ENCODE assay signal across 2 cellular contexts in genomic region chr9:28332648-28333047, GRCh38.
TF ChIP-seq lines count a peak whose summit lies in the region.

No MANE protein-coding gene starts in this region.

TF ChIP-seq in GM23338, 12 proteins besides CTCF, POLR2A, EP300 and RAD21 (continued from another document):
- TF ChIP-seq ZNF462 (CRISPR knock-in tag; IDR thresholded peaks at IDR 0.05) (no peak), EZH2 (IDR thresholded peaks at IDR 0.05; ENCODE audit: low read depth, unreplicated experiment) (no peak), STAT1 (IDR thresholded peaks at IDR 0.05; ENCODE audit: unreplicated experiment) (no peak), CREB1 (CRISPR knock-in tag; IDR thresholded peaks at IDR 0.05; ENCODE audit: low read depth) (no peak), ZNF114 (CRISPR knock-in tag; IDR thresholded peaks at IDR 0.05) (no peak), ZNF331 (CRISPR knock-in tag; IDR thresholded peaks at IDR 0.05; ENCODE audit: low read depth) (no peak), JUNB (IDR thresholded peaks at IDR 0.05; ENCODE audit: unreplicated experiment) (no peak)
- TF ChIP-seq, protein P1, sequence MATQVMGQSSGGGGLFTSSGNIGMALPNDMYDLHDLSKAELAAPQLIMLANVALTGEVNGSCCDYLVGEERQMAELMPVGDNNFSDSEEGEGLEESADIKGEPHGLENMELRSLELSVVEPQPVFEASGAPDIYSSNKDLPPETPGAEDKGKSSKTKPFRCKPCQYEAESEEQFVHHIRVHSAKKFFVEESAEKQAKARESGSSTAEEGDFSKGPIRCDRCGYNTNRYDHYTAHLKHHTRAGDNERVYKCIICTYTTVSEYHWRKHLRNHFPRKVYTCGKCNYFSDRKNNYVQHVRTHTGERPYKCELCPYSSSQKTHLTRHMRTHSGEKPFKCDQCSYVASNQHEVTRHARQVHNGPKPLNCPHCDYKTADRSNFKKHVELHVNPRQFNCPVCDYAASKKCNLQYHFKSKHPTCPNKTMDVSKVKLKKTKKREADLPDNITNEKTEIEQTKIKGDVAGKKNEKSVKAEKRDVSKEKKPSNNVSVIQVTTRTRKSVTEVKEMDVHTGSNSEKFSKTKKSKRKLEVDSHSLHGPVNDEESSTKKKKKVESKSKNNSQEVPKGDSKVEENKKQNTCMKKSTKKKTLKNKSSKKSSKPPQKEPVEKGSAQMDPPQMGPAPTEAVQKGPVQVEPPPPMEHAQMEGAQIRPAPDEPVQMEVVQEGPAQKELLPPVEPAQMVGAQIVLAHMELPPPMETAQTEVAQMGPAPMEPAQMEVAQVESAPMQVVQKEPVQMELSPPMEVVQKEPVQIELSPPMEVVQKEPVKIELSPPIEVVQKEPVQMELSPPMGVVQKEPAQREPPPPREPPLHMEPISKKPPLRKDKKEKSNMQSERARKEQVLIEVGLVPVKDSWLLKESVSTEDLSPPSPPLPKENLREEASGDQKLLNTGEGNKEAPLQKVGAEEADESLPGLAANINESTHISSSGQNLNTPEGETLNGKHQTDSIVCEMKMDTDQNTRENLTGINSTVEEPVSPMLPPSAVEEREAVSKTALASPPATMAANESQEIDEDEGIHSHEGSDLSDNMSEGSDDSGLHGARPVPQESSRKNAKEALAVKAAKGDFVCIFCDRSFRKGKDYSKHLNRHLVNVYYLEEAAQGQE (IDR thresholded peaks at IDR 0.05; ENCODE audit: unreplicated experiment), result no peak

TF ChIP-seq in SK-N-SH treated with all-trans-retinoic acid at 6 μM for 48 hours, 23 proteins besides CTCF, POLR2A, EP300 and RAD21 (continued from another document):
- no peak for TF ChIP-seq CREB5 (CRISPR knock-in tag; IDR thresholded peaks at IDR 0.05; ENCODE audit: low read depth)
- no peak for TF ChIP-seq TCF4 (CRISPR knock-in tag; IDR thresholded peaks at IDR 0.05; ENCODE audit: borderline replicate concordance)
- TF ChIP-seq CSDC2 (CRISPR knock-in tag; IDR thresholded peaks at IDR 0.05), result no peak
- TF ChIP-seq, protein P2, sequence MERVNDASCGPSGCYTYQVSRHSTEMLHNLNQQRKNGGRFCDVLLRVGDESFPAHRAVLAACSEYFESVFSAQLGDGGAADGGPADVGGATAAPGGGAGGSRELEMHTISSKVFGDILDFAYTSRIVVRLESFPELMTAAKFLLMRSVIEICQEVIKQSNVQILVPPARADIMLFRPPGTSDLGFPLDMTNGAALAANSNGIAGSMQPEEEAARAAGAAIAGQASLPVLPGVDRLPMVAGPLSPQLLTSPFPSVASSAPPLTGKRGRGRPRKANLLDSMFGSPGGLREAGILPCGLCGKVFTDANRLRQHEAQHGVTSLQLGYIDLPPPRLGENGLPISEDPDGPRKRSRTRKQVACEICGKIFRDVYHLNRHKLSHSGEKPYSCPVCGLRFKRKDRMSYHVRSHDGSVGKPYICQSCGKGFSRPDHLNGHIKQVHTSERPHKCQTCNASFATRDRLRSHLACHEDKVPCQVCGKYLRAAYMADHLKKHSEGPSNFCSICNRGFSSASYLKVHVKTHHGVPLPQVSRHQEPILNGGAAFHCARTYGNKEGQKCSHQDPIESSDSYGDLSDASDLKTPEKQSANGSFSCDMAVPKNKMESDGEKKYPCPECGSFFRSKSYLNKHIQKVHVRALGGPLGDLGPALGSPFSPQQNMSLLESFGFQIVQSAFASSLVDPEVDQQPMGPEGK (CRISPR knock-in tag; IDR thresholded peaks at IDR 0.05; ENCODE audit: borderline replicate concordance), result no peak
- TF ChIP-seq, protein P3, sequence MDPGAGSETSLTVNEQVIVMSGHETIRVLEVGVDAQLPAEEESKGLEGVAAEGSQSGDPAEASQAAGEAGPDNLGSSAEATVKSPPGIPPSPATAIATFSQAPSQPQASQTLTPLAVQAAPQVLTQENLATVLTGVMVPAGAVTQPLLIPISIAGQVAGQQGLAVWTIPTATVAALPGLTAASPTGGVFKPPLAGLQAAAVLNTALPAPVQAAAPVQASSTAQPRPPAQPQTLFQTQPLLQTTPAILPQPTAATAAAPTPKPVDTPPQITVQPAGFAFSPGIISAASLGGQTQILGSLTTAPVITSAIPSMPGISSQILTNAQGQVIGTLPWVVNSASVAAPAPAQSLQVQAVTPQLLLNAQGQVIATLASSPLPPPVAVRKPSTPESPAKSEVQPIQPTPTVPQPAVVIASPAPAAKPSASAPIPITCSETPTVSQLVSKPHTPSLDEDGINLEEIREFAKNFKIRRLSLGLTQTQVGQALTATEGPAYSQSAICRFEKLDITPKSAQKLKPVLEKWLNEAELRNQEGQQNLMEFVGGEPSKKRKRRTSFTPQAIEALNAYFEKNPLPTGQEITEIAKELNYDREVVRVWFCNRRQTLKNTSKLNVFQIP (CRISPR knock-in tag; IDR thresholded peaks at IDR 0.05; ENCODE audit: borderline replicate concordance, low read depth), result no peak
- TF ChIP-seq CSRNP3 (CRISPR knock-in tag; IDR thresholded peaks at IDR 0.05), result no peak
- no peak for TF ChIP-seq ZFP30 (CRISPR knock-in tag; IDR thresholded peaks at IDR 0.05)
- no peak for TF ChIP-seq ZFP3 (CRISPR knock-in tag; IDR thresholded peaks at IDR 0.05)
- TF ChIP-seq ZC3H10 (CRISPR knock-in tag; IDR thresholded peaks at IDR 0.05), result no peak
- TF ChIP-seq GLIS3 (CRISPR knock-in tag; IDR thresholded peaks at IDR 0.05), result no peak
- no peak for TF ChIP-seq ZNF8 (CRISPR knock-in tag; IDR thresholded peaks at IDR 0.05)
- TF ChIP-seq ESRRG (CRISPR knock-in tag; IDR thresholded peaks at IDR 0.05), result no peak
- no peak for TF ChIP-seq OSR1 (CRISPR knock-in tag; IDR thresholded peaks at IDR 0.05)
- TF ChIP-seq ZNF70 (CRISPR knock-in tag; IDR thresholded peaks at IDR 0.05), result no peak
- TF ChIP-seq BACH2 (CRISPR knock-in tag; IDR thresholded peaks at IDR 0.05; ENCODE audit: borderline replicate concordance), result no peak
